ENCODE assay signal across 7 cellular contexts in the genomic region with DNA sequence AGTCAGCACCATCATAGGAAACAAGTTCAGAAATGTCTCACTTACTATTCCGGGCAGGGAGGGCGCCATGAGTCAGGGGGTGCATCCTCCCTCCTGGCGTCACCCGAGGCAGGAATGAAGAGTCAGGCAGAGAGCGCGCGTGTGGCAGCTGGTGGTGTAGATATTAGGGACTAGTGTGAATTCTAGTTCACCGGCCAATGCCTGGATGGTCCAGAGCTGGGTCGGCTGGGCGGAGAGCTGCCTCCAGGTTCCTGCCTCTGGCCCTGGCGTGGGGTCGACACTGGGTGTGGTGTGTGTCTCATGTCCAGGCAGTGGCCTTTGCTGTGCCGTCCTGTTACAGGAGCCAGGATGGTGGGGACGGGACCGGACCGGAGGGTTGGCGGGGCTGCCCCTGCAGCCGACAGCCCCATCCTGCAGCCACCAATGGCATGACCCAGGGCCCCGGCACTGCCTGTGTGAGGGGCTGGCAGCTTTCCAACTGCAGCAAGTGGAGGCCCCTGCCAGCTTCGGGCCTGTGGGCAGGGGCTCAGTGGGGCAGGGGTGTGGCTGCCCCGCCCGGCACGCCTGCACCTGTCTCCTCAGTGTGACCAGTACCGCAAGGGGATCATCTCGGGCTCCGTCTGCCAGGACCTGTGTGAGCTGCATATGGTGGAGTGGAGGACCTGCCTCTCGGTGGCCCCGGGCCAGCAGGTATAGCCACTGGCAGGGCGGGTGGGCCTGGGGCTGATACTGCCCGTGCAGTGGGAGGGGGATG. TPM values are rescaled to one million over a fixed set of nuclear protein-coding genes. Genes with fewer than 3 reads are reported as not detected.
DNase-seq lines count a peak whose midpoint lies in the region; TF ChIP-seq lines count a peak whose summit lies in the region.
"Had no signal": no experiment of that assay in that cellular context is flagged by ENCODE, and none has a peak within 500 bp of the region (broad histone marks: within the 10 kb centered on the region; RNA-seq: fewer than 3 reads in every experiment).

No MANE protein-coding gene starts in this region.

- no peaks in the 10 kb centered on the region for H3K27me3 Mint-ChIP-seq in progenitor cell of endocrine pancreas
- H3K27me3 Mint-ChIP-seq: activated CD4-positive, alpha-beta T cell treated with anti-CD3 and anti-CD28 coated beads, Interleukin-2, amount 10 ng/mL, durations not matched to agents 7 days and 5 days had no signal

- no peaks in the 10 kb centered on the region for H3K9me3 Mint-ChIP-seq in progenitor cell of endocrine pancreas (ENCODE audit: low read depth)
- H3K9me3 Mint-ChIP-seq: activated CD4-positive, alpha-beta T cell treated with anti-CD3 and anti-CD28 coated beads, Interleukin-2, amount 10 ng/mL, durations not matched to agents 7 days and 5 days had no signal

- DNase-seq in EL (peak; percentile 79), RKO (ENCODE audit: low spot score) (peak; percentile 93), iris pigment epithelial cell (ENCODE audit: low read depth) (peak; percentile 65), NAMALWA (ENCODE audit: low spot score) (no peak), NCI-H1417 (lab: John Stamatoyannopoulos, UW) (no peak), progenitor cell of endocrine pancreas (ENCODE audit: low spot score, unreplicated experiment) (no peak)
- DNase-seq: activated CD4-positive, alpha-beta T cell treated with anti-CD3 and anti-CD28 coated beads, Interleukin-2, amount 10 ng/mL, durations not matched to agents 7 days and 5 days had no signal

- no peak overlapping the region for H3K27ac Mint-ChIP-seq in progenitor cell of endocrine pancreas
- H3K27ac Mint-ChIP-seq: activated CD4-positive, alpha-beta T cell treated with anti-CD3 and anti-CD28 coated beads, Interleukin-2, amount 10 ng/mL, durations not matched to agents 7 days and 5 days had no signal

- TF ChIP-seq CTCF in progenitor cell of endocrine pancreas (IDR thresholded peaks at IDR 0.05; ENCODE audit: unreplicated experiment): no peak

- peaks cover 13% of the 10 kb centered on the region for H3K36me3 Mint-ChIP-seq in progenitor cell of endocrine pancreas (ENCODE audit: insufficient read depth)

- H3K4me3 Mint-ChIP-seq in progenitor cell of endocrine pancreas (ENCODE audit: low read depth): no peak overlapping the region
- H3K4me3 Mint-ChIP-seq: activated CD4-positive, alpha-beta T cell treated with anti-CD3 and anti-CD28 coated beads, Interleukin-2, amount 10 ng/mL, durations not matched to agents 7 days and 5 days had no signal

- peaks cover 13% of the 10 kb centered on the region for H3K4me1 Mint-ChIP-seq in progenitor cell of endocrine pancreas (ENCODE audit: low read depth)

RNA-seq across cellular contexts. Expression of gene DIPK1B, which starts 9.1 kb away (rescaled TPM):
- total RNA-seq in progenitor cell of endocrine pancreas: 51.3 and 52.9 TPM in 2 replicates
- total RNA-seq: activated CD4-positive, alpha-beta T cell treated with anti-CD3 and anti-CD28 coated beads, Interleukin-2, amount 10 ng/mL, durations not matched to agents 7 days and 5 days had no signal

RNA-seq across cellular contexts. Expression of gene LCN10, which starts 21.2 kb away (rescaled TPM):
- 0.42 TPM in 1 of 2 replicates, not detected in the other for total RNA-seq in progenitor cell of endocrine pancreas
- total RNA-seq: activated CD4-positive, alpha-beta T cell treated with anti-CD3 and anti-CD28 coated beads, Interleukin-2, amount 10 ng/mL, durations not matched to agents 7 days and 5 days had no signal

RNA-seq across cellular contexts. Expression of gene LCN6, which starts 26.8 kb away (rescaled TPM):
- not detected in 2 replicates for total RNA-seq in progenitor cell of endocrine pancreas
- total RNA-seq: activated CD4-positive, alpha-beta T cell treated with anti-CD3 and anti-CD28 coated beads, Interleukin-2, amount 10 ng/mL, durations not matched to agents 7 days and 5 days had no signal

RNA-seq across cellular contexts. Expression of gene AGPAT2, which starts 34.3 kb away (rescaled TPM):
- total RNA-seq in progenitor cell of endocrine pancreas: 27.7 and 28.0 TPM in 2 replicates

RNA-seq across cellular contexts. Expression of gene LCN8, which starts 36.5 kb away (rescaled TPM):
- not detected in 2 replicates for total RNA-seq in progenitor cell of endocrine pancreas
- total RNA-seq: activated CD4-positive, alpha-beta T cell treated with anti-CD3 and anti-CD28 coated beads, Interleukin-2, amount 10 ng/mL, durations not matched to agents 7 days and 5 days had no signal

Comparison
In these comparisons a context has a peak if more than half of its experiments do, and no peak if none do; other contexts are left out.
1. DNase-seq: peak in EL (single experiment), RKO (single experiment) and iris pigment epithelial cell (single experiment); none in NAMALWA (single experiment), NCI-H1417 (0 of 3) and progenitor cell of endocrine pancreas (single experiment).